In the genomic region with DNA sequence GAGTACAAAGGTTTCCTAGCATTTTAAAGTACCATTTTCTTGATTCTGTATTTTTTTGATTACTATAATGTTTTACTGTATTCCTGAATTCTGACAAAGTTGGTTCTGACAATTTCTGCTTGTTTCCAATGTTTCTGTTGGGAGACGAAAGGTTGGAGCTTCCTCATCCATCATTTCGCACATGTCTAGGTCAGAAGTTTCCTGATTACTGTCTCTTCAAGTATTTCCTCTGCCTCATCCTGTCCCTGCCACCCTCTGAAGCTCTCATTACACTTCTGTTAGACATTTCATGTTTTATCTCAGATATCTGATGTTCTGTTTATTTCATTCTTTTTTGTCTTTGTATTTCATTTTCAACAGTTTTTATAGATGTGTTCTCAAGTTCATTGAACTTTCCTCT, we compare ENCODE assay signal across 23 cellular contexts.
DNase-seq lines count a peak whose midpoint lies in the region; ATAC-seq and TF ChIP-seq lines count a peak whose summit lies in the region.
"Had no signal": no experiment of that assay in that cellular context is flagged by ENCODE, and none has a peak within 500 bp of the region (broad histone marks: within the 10 kb centered on the region; RNA-seq: fewer than 3 reads in every experiment).

No MANE protein-coding gene starts in this region.

- 85 to 90% methylated on average over 2 of the region's 2 CpGs for whole genome bisulfite sequencing in lower leg skin, 2 donors

- DNase-seq in EH (ENCODE audit: low read depth): peak; percentile 15
- peak; percentile 1 for DNase-seq in EL
- DNase-seq in HT1080 (ENCODE audit: low read depth): peak; percentile 27
- peak; percentile 15 for DNase-seq in fibroblast of mammary gland (ENCODE audit: low read depth)
- no peak for DNase-seq in NCI-H82 treated with DMSO at 0.1 percent for 48 hours (lab: John Stamatoyannopoulos, UW; ENCODE audit: unreplicated experiment)
- no peak for DNase-seq in mesenteric fat pad (ENCODE audit: low spot score)
- no peak for DNase-seq in lower leg skin (ENCODE audit: low spot score in 2 of 2)
- DNase-seq: 8988T; ACHN; BE2C; C1 segment of cervical spinal cord; CD4-positive, alpha-beta memory T cell; CD4-positive, CD25-positive, alpha-beta regulatory T cell; CD8-positive, alpha-beta memory T cell; COR-L47; DMS 273 treated with DMSO at 0.1 percent for 48 hours; DMS153; DMS53; DMS79; DND-41; GF-D8 had no signal

- H3K4me3 ChIP-seq in fibroblast of mammary gland (ENCODE audit: control insufficient read depth, low read depth, low read length) (no peak overlapping the region), lower leg skin (ENCODE audit: low read depth, poor library complexity, severe bottlenecking) (no peak overlapping the region)
- H3K4me3 ChIP-seq: BLaER1 had no signal

- no peak for TF ChIP-seq POLR2A in lower leg skin (IDR thresholded peaks at IDR 0.05)

- TF ChIP-seq CTCF in fibroblast of mammary gland (conservative IDR thresholded peaks at IDR 0.05; ENCODE audit: control insufficient read depth, insufficient read depth, low read depth, low read length) (no peak), lower leg skin (IDR thresholded peaks at IDR 0.05) (no peak)

- intact Hi-C loops in lower leg skin (cut with DNase I; ENCODE audit: low total_unique reads): no loop called here

- ATAC-seq in GM21786 (IDR thresholded peaks at IDR 0.05; ENCODE audit: unreplicated experiment): no peak

Comparison
In these comparisons a context has a peak if more than half of its experiments do, and no peak if none do; other contexts are left out.
1. DNase-seq: peak in EH (single experiment), EL (single experiment), HT1080 (single experiment) and fibroblast of mammary gland (single experiment); none in NCI-H82 treated with DMSO at 0.1 percent for 48 hours (single experiment), mesenteric fat pad (single experiment) and lower leg skin (0 of 2).